In the genomic region with DNA sequence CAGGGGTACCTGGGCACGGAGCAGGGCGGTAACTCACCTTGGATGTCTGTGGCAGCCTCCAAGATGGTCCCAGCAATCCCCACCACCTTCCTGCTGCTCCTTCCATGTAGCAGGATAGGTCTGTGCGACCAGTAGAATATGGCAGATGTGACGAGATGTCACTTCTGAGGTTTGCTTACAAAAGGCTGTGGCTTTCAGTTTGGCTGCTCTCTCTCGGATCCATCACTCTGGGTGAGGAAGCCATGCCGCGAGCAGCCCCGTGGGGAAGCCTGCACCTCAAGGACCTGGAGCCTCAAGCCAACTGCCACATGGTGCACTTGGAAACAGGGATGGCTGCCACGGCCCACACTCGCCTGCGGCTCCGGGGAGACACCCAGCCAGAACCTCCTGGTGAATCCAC, we compare ENCODE assay signal across 23 cellular contexts. TPM values are rescaled to one million over a fixed set of nuclear protein-coding genes. Genes with fewer than 3 reads are reported as not detected.
DNase-seq lines count a peak whose midpoint lies in the region; ATAC-seq, FAIRE-seq and TF ChIP-seq lines count a peak whose summit lies in the region.
"Had no signal": no experiment of that assay in that cellular context is flagged by ENCODE, and none has a peak within 500 bp of the region (broad histone marks: within the 10 kb centered on the region; RNA-seq: fewer than 3 reads in every experiment).

No MANE protein-coding gene starts in this region.

- CTCF ChIA-PET in HepG2 (lab: Yijun Ruan, JAX; ENCODE audit: low intra/inter-chr PET ratio, low total read pairs): no interaction called here
- CTCF ChIA-PET in H1 (lab: Charles Lee; ENCODE audit: partially characterized antibody): interaction anchor here (0.6 to 3.1 kb wide), 6 partner anchors 17 to 897 kb away, joined by 3 to 12 read pairs (median 4); no protein-coding TSS in a partner anchor
- CTCF ChIA-PET in activated naive CD4-positive, alpha-beta T cell treated with anti-CD3 and anti-CD28 coated beads, Interleukin-2, amount 10 ng/mL, durations not matched to agents 7 days and 5 days (lab: Charles Lee): interaction anchor here (1.0 kb wide), 1 partner anchor 56 kb away, joined by 3 read pairs; no protein-coding TSS in a partner anchor

- in situ Hi-C loops in HepG2 (cut with HindIII; ENCODE audit: extremely low pct_ligation_motif_present, low pct_unique_long_range_greater_than_20kb): no loop called here

- H3K9me3 ChIP-seq in HepG2 (ENCODE audit: low read length) (no peaks in the 10 kb centered on the region), right lobe of liver (no peaks in the 10 kb centered on the region), WERI-Rb-1 (ENCODE audit: severe bottlenecking) (peaks cover 17% of the 10 kb centered on the region), H1 (ENCODE audit: insufficient read depth in 2 of 2, low read depth in 1 of 2, low read length in 1 of 2) (peaks cover 0 to 8% of the 10 kb centered on the region in 2 experiments; a peak in 1 of 4 replicates)
- H3K9me3 ChIP-seq: A549 had no signal

- 0 out of 2 replicates have a peak overlapping the region, but pooled peaks have one; percentile 9 for H2BK12ac ChIP-seq in H1 (ENCODE audit: low read depth, low read length)

- H4K91ac ChIP-seq in H1 (replicated peaks; ENCODE audit: insufficient read length, low read length): no peak overlapping the region

- no peak for DNase-seq in HepG2 (ENCODE audit: low spot score)
- no peak for DNase-seq in right lobe of liver
- DNase-seq in WERI-Rb-1: no peak
- DNase-seq in H1 (ENCODE audit: low read depth in 1 of 2, low spot score in 2 of 2): no peak
- no peak for DNase-seq in activated naive CD4-positive, alpha-beta T cell treated with anti-CD3 and anti-CD28 coated beads, Interleukin-2, amount 10 ng/mL, durations not matched to agents 7 days and 5 days
- no peak for DNase-seq in activated CD4-positive, alpha-beta T cell treated with anti-CD3 and anti-CD28 coated beads, Interleukin-2, amount 50 U/mL, for 1 hour
- DNase-seq: AML-193; Calu3; CD8-positive, alpha-beta T cell; DMS53; GM23248; H7; HFFc6; IMR-90 had no signal

- no peaks in the 10 kb centered on the region for H3K9me3 Mint-ChIP-seq in activated naive CD4-positive, alpha-beta T cell treated with anti-CD3 and anti-CD28 coated beads, Interleukin-2, amount 10 ng/mL, durations not matched to agents 7 days and 5 days
- H3K9me3 Mint-ChIP-seq: CD8-positive, alpha-beta T cell had no signal

- H3K27ac Mint-ChIP-seq in activated naive CD4-positive, alpha-beta T cell treated with anti-CD3 and anti-CD28 coated beads, Interleukin-2, amount 10 ng/mL, durations not matched to agents 7 days and 5 days: no peak overlapping the region
- H3K27ac Mint-ChIP-seq: CD8-positive, alpha-beta T cell; HFFc6 had no signal

- no peak overlapping the region for H3K4ac ChIP-seq in H1 (replicated peaks; ENCODE audit: insufficient read length, low read depth, low read length)

- POLR2A ChIA-PET in HepG2 (lab: Yijun Ruan, JAX) (interaction anchor here (4.4 kb wide), 1 partner anchor 36 kb away, joined by 41 read pairs; a partner anchor contains a TSS), H1 (lab: Charles Lee; ENCODE audit: partially characterized antibody) (no interaction called here)

- no peak overlapping the region for H2AK5ac ChIP-seq in H1 (ENCODE audit: low read depth, low read length)

- peak overlapping the region; percentile 78 for H4K8ac ChIP-seq in H1 (ENCODE audit: extremely low read depth, insufficient read depth, low read length)

- H3K79me2 ChIP-seq in HepG2 (ENCODE audit: insufficient read depth, low read length) (no peaks in the 10 kb centered on the region), H1 (ENCODE audit: control insufficient read depth in 1 of 2, insufficient read depth in 2 of 2, low read length in 2 of 2) (no peaks in the 10 kb centered on the region)

- H3K18ac ChIP-seq in H1 (ENCODE audit: extremely low read depth, low read length): no peak overlapping the region

- BruUV-seq in HepG2 (replicated peaks; lab: Mats Ljungman, UMichigan): no TSS peak

- peaks cover 43% of the 10 kb centered on the region for H3K4me1 ChIP-seq in HepG2 (ENCODE audit: insufficient read depth, low read length)
- H3K4me1 ChIP-seq in right lobe of liver: no peaks in the 10 kb centered on the region
- no peaks in the 10 kb centered on the region for H3K4me1 ChIP-seq in H1 (replicated peaks in 1 of 4; ENCODE audit: control insufficient read depth in 3 of 4, insufficient read depth in 4 of 4, low read length in 3 of 4)
- H3K4me1 ChIP-seq: A549 had no signal

- no peak overlapping the region for H3K9ac ChIP-seq in HepG2 (ENCODE audit: insufficient read depth, low read depth, low read length)
- H3K9ac ChIP-seq in H1 (replicated peaks in 1 of 4; ENCODE audit: extremely low read depth in 1 of 4, low read depth in 3 of 4, low read length in 3 of 4): no peak overlapping the region
- H3K9ac ChIP-seq: GM23248 had no signal

- no peak overlapping the region for H2BK15ac ChIP-seq in H1 (ENCODE audit: low read length)

- H3K27me3 ChIP-seq in HepG2 (ENCODE audit: control insufficient read depth in 1 of 2, insufficient read depth in 2 of 2, low read length in 2 of 2) (no peaks in the 10 kb centered on the region), right lobe of liver (no peaks in the 10 kb centered on the region), WERI-Rb-1 (ENCODE audit: insufficient read depth, low read depth, severe bottlenecking) (no peaks in the 10 kb centered on the region), H1 (replicated peaks in 1 of 4; ENCODE audit: control insufficient read depth in 3 of 4, extremely low read depth in 1 of 4, insufficient read depth in 3 of 4, low read length in 3 of 4) (no peaks in the 10 kb centered on the region; a peak in 1 of 7 replicates)

- H3K27me3 Mint-ChIP-seq in activated naive CD4-positive, alpha-beta T cell treated with anti-CD3 and anti-CD28 coated beads, Interleukin-2, amount 10 ng/mL, durations not matched to agents 7 days and 5 days: peaks cover 64% of the 10 kb centered on the region

- no peak overlapping the region for H3K4me3 Mint-ChIP-seq in activated naive CD4-positive, alpha-beta T cell treated with anti-CD3 and anti-CD28 coated beads, Interleukin-2, amount 10 ng/mL, durations not matched to agents 7 days and 5 days
- H3K4me3 Mint-ChIP-seq: CD8-positive, alpha-beta T cell; HFFc6 had no signal

- H4K20me1 ChIP-seq in HepG2 (ENCODE audit: insufficient read depth, low read length) (no peaks in the 10 kb centered on the region), H1 (replicated peaks in 1 of 2; ENCODE audit: control insufficient read depth in 1 of 2, insufficient read depth in 2 of 2, low read length in 2 of 2) (peaks cover 0 to 3% of the 10 kb centered on the region in 2 experiments)

- no peak for TF ChIP-seq CTCF in HepG2 (CRISPR knock-in tag; IDR thresholded peaks at IDR 0.05)
- TF ChIP-seq CTCF in right lobe of liver (IDR thresholded peaks at IDR 0.05): no peak
- TF ChIP-seq CTCF in WERI-Rb-1 (IDR thresholded peaks at IDR 0.05; ENCODE audit: low read depth, low read length): no peak
- TF ChIP-seq CTCF in H1 (IDR thresholded peaks at IDR 0.05; ENCODE audit: control extremely low read depth in 1 of 3, insufficient read depth in 1 of 3, low read depth in 1 of 3, low read length in 3 of 3): no peak

- H2AFZ ChIP-seq in HepG2 (ENCODE audit: low read length): no peak overlapping the region
- H2AFZ ChIP-seq in H1 (ENCODE audit: low read length): no peak overlapping the region
- H2AFZ ChIP-seq: GM23248 had no signal

- H3K23ac ChIP-seq in H1 (ENCODE audit: insufficient read length): no peak overlapping the region

- ATAC-seq in HepG2: no peak
- ATAC-seq in right lobe of liver: no peak
- ATAC-seq in GM21717 (IDR thresholded peaks at IDR 0.05; ENCODE audit: unreplicated experiment): no peak
- ATAC-seq: A549; CD8-positive, alpha-beta T cell; HCT116; K562 had no signal

- no peak overlapping the region for H2BK5ac ChIP-seq in H1 (ENCODE audit: low read depth, low read length)

- H3K56ac ChIP-seq in H1 (replicated peaks; ENCODE audit: insufficient read length, low read depth, low read length): no peak overlapping the region

- H2BK120ac ChIP-seq in H1 (replicated peaks; ENCODE audit: low read depth, low read length): no peak overlapping the region

- no peaks in the 10 kb centered on the region for H3K36me3 Mint-ChIP-seq in activated naive CD4-positive, alpha-beta T cell treated with anti-CD3 and anti-CD28 coated beads, Interleukin-2, amount 10 ng/mL, durations not matched to agents 7 days and 5 days

- no peak overlapping the region for H4K5ac ChIP-seq in H1 (ENCODE audit: insufficient read length, low read depth, low read length)

- intact Hi-C loops in HepG2 (cut with micrococcal nuclease; ENCODE audit: unreplicated experiment) (no loop called here), right lobe of liver (cut with DNase I) (no loop called here)

- TF ChIP-seq POLR2A in HepG2 (IDR thresholded peaks at IDR 0.05; ENCODE audit: insufficient read depth in 1 of 2, low read depth in 2 of 2, low read length in 2 of 2) (no peak), right lobe of liver (IDR thresholded peaks at IDR 0.05) (no peak), H1 (IDR thresholded peaks at IDR 0.05; ENCODE audit: control extremely low read depth in 1 of 2, low read depth in 2 of 2, low read length in 2 of 2) (no peak)

- H3K4me3 ChIP-seq in HepG2 (replicated peaks in 1 of 3; ENCODE audit: insufficient read depth in 1 of 3, low read depth in 2 of 3, low read length in 3 of 3) (no peak overlapping the region), right lobe of liver (no peak overlapping the region), WERI-Rb-1 (ENCODE audit: low read depth, low read length) (no peak overlapping the region), H1 (ENCODE audit: extremely low read depth in 1 of 4, insufficient read depth in 2 of 4, low read depth in 3 of 4, low read length in 4 of 4) (no peak overlapping the region)
- H3K4me3 ChIP-seq: A549, GM23248, K562 had no signal

- H3K14ac ChIP-seq in H1 (ENCODE audit: insufficient read length): no peak overlapping the region

- WGBS in HepG2 (ENCODE audit: low lambda C conversion rate): 93% methylated on average over 3 of the region's 12 CpGs
- 70% methylated on average over 3 of the region's 12 CpGs for whole genome bisulfite sequencing in right lobe of liver (ENCODE audit: insufficient coverage, low coverage, low lambda C conversion rate, missing lambda C conversion rate)
- 94% methylated on average over 12 of the region's 12 CpGs; no CpG with 5 or more reads in 1 of the 2 experiments for WGBS in H1 (ENCODE audit: extremely low coverage in 1 of 2, insufficient coverage in 1 of 2, insufficient read length in 1 of 2, insufficient replicate concordance in 2 of 2, low coverage in 1 of 2, low lambda C conversion rate in 2 of 2, missing lambda C conversion rate in 1 of 2), 2 experiments

- no peak for FAIRE-seq in HepG2 (lab: Jason Lieb, UNC)
- no peak for FAIRE-seq in H1 (lab: Jason Lieb, UNC)
- FAIRE-seq: A549, G401.6, GM12891, GM19239, K562 had no signal

- H3K4me2 ChIP-seq in HepG2 (ENCODE audit: low read depth, low read length) (peak overlapping the region; percentile 9; the same call in 1 of the 2 replicates), H1 (ENCODE audit: insufficient read depth in 1 of 2, low read depth in 2 of 2, low read length in 2 of 2) (no peak overlapping the region)
- H3K4me2 ChIP-seq: A549 had no signal

- TF ChIP-seq EP300 in HepG2 (IDR thresholded peaks at IDR 0.05; ENCODE audit: low read depth in 2 of 2, low read length in 2 of 2) (no peak), HepG2 (CRISPR knock-in tag; IDR thresholded peaks at IDR 0.05; ENCODE audit: borderline replicate concordance) (no peak), H1 (IDR thresholded peaks at IDR 0.05; ENCODE audit: borderline replicate concordance in 1 of 2, low read depth in 2 of 2, low read length in 2 of 2) (no peak)

- H3K27ac ChIP-seq in HepG2 (ENCODE audit: extremely low read length, insufficient read depth, low read length) (no peak overlapping the region), right lobe of liver (no peak overlapping the region), WERI-Rb-1 (peak overlapping the region; percentile 62), H1 (ENCODE audit: low read depth, low read length) (no peak overlapping the region)
- H3K27ac ChIP-seq: 22Rv1, A549, GM23248, HL-60 had no signal

- no peak overlapping the region for H2BK20ac ChIP-seq in H1 (ENCODE audit: low read length)

- peaks cover 3% of the 10 kb centered on the region; the same call in 1 of the 2 replicates for H3K23me2 ChIP-seq in H1 (ENCODE audit: low read depth, low read length)

- peaks cover 7 to 18% of the 10 kb centered on the region in 2 experiments for H3K36me3 ChIP-seq in HepG2 (replicated peaks in 1 of 2; ENCODE audit: control insufficient read depth in 1 of 2, insufficient read depth in 2 of 2, low read length in 2 of 2)
- peaks cover 0 to 2% (median 0%) of the 10 kb centered on the region in 4 donors for H3K36me3 ChIP-seq in right lobe of liver
- peaks cover 16% of the 10 kb centered on the region for H3K36me3 ChIP-seq in WERI-Rb-1
- H3K36me3 ChIP-seq in H1 (ENCODE audit: control insufficient read depth in 2 of 4, insufficient read depth in 4 of 4, low read length in 3 of 4): peaks cover 0 to 8% (median 3%) of the 10 kb centered on the region in 4 experiments; a peak in 4 of 8 replicates

- no peak for TF ChIP-seq RAD21 in HepG2 (CRISPR knock-in tag; IDR thresholded peaks at IDR 0.05)
- no peak for TF ChIP-seq RAD21 in H1 (IDR thresholded peaks at IDR 0.05 in 1 of 2, conservative IDR thresholded peaks at IDR 0.05 in 1 of 2; ENCODE audit: low read depth in 2 of 2, low read length in 2 of 2)

- no peaks in the 10 kb centered on the region for H3K79me1 ChIP-seq in H1 (ENCODE audit: low read depth, low read length)

- peaks cover 4% of the 10 kb centered on the region for H3K4me1 Mint-ChIP-seq in activated naive CD4-positive, alpha-beta T cell treated with anti-CD3 and anti-CD28 coated beads, Interleukin-2, amount 10 ng/mL, durations not matched to agents 7 days and 5 days

RNA-seq across cellular contexts. Expression of a gene that starts 37.6 kb away (rescaled TPM):
- total RNA-seq in HepG2 (2016; rRNA removed; fragmentation: Illumina TruSeq; extraction: Trizol) (19.8 and 39.1 TPM in 2 replicates), right lobe of liver (10 to 100 TPM; 11.3 to 19.7 (median 15.9) TPM)
- total RNA-seq in HepG2 (2016; cell fraction: cytosol; rRNA removed; fragmentation: Illumina TruSeq; extraction: Trizol; ENCODE audit: low read depth): 3.7 and 4.2 TPM in 2 replicates
- total RNA-seq in HepG2 (2016; cell fraction: insoluble cytoplasmic fraction; rRNA removed; fragmentation: Illumina TruSeq; extraction: Trizol): 18.3 and 41.8 TPM in 2 replicates
- 10.5 and 10.8 TPM in 2 replicates for total RNA-seq in HepG2 (2016; cell fraction: membrane; rRNA removed; fragmentation: Illumina TruSeq; extraction: Trizol)
- 47.7 and 59.7 TPM in 2 replicates for total RNA-seq in HepG2 (2016; cell fraction: nucleus; rRNA removed; fragmentation: Illumina TruSeq; extraction: Trizol)
- polyA plus RNA-seq in HepG2 (2011; rRNA removed) (42.2 and 49.6 TPM in 2 replicates), H1 (2011; rRNA removed) (43.1 and 55.7 TPM in 2 replicates)
- polyA plus RNA-seq in HepG2 (2011; cell fraction: cytosol; rRNA removed): 23.5 and 32.3 TPM in 2 replicates
- 121 and 179 TPM in 2 replicates for polyA plus RNA-seq in HepG2 (2011; cell fraction: nucleus; rRNA removed)
- polyA plus RNA-seq in HepG2 (2012): 24.0 and 38.1 TPM in 2 replicates
- 3.2 and 3.4 TPM in 2 replicates for polyA plus RNA-seq in HepG2 (2016; cell fraction: cytosol; fragmentation: Illumina TruSeq; extraction: Trizol; ENCODE audit: low read depth)
- polyA plus RNA-seq in HepG2 (2016; cell fraction: insoluble cytoplasmic fraction; fragmentation: Illumina TruSeq; extraction: Trizol; ENCODE audit: low read depth): 16.0 and 21.6 TPM in 2 replicates
- polyA plus RNA-seq in HepG2 (2016; cell fraction: membrane; fragmentation: Illumina TruSeq; extraction: Trizol; ENCODE audit: low read depth): 4.5 and 5.6 TPM in 2 replicates
- 86.7 and 90.9 TPM in 2 replicates for polyA plus RNA-seq in HepG2 (2016; cell fraction: nucleus; fragmentation: Illumina TruSeq; extraction: Trizol; ENCODE audit: insufficient read depth, low read depth)
- 10.6 and 128 TPM in 2 replicates for polyA minus RNA-seq in HepG2 (2011; rRNA and poly(A)+ RNA removed; ENCODE audit: low replicate concordance)
- 36.4 and 40.3 TPM in 2 replicates for polyA minus RNA-seq in HepG2 (2011; cell fraction: cytosol; rRNA and poly(A)+ RNA removed)
- 19.9 and 27.0 TPM in 2 replicates for polyA minus RNA-seq in HepG2 (2011; cell fraction: nucleus; rRNA and poly(A)+ RNA removed)
- 29.1 and 34.0 TPM in 2 replicates for total RNA-seq in H1 (2021; fragmentation: NEBNext Ultra II Directional; extraction: Animal tissue kit (Norgen Biotek cat#: 25700))
- polyA plus RNA-seq in H1 (2011; cell fraction: cytosol; rRNA removed): 24.1 TPM
- polyA plus RNA-seq in H1 (2011; cell fraction: nucleus; rRNA removed): 61.1 TPM
- polyA plus RNA-seq in H1 (2012, experiment 1 of 2): 24.6 to 36.6 TPM (median 30.1 TPM) in 4 replicates
- 30.5 TPM for polyA plus RNA-seq in H1 (2012, experiment 2 of 2)
- 46.0 TPM for polyA plus RNA-seq in H1 (2013, experiment 1 of 2)
- 45.6 TPM for polyA plus RNA-seq in H1 (2013, experiment 2 of 2)
- 30.6 and 54.0 TPM in 2 replicates for polyA minus RNA-seq in H1 (2011; rRNA and poly(A)+ RNA removed)
- 20.2 TPM for polyA minus RNA-seq in H1 (2011; cell fraction: cytosol; rRNA and poly(A)+ RNA removed)
- polyA minus RNA-seq in H1 (2011; cell fraction: nucleus; rRNA and poly(A)+ RNA removed): 24.3 TPM
